8 cellular contexts compared by ENCODE assay signal in genomic region chr1:204465469-204466415, GRCh38. TPM values are rescaled to one million over a fixed set of nuclear protein-coding genes. Genes with fewer than 3 reads are reported as not detected.
DNase-seq lines count a peak whose midpoint lies in the region; ATAC-seq, FAIRE-seq and TF ChIP-seq lines count a peak whose summit lies in the region.

No MANE protein-coding gene starts in this region.

- peak overlapping the region; percentile 84 to 95 (median 92) for H3K27ac ChIP-seq in BLaER1 treated with 17β-estradiol and CSF1 and Interleukin-3, amounts not matched to agents 10 nM and 100 nM
- no peak overlapping the region for H3K27ac ChIP-seq in astrocyte (ENCODE audit: low read depth, low read length)
- H3K27ac ChIP-seq in trophoblast cell (ENCODE audit: low read depth, low read length): peak overlapping the region; percentile 4

- H3K27ac Mint-ChIP-seq in astrocyte (ENCODE audit: unreplicated experiment): no peak overlapping the region

- H3K79me1 ChIP-seq in trophoblast cell (ENCODE audit: low read length): no peaks in the 10 kb centered on the region

- peaks cover 89 to 96% (median 95%) of the 10 kb centered on the region in 10 experiments for H3K4me1 ChIP-seq in BLaER1 treated with 17β-estradiol and CSF1 and Interleukin-3, amounts not matched to agents 10 nM and 100 nM
- peaks cover 3% of the 10 kb centered on the region for H3K4me1 ChIP-seq in astrocyte (ENCODE audit: insufficient read depth, low read length)
- H3K4me1 ChIP-seq in trophoblast cell (ENCODE audit: control insufficient read depth in 1 of 2, insufficient read depth in 2 of 2, low read length in 2 of 2): peaks cover 15% of the 10 kb centered on the region in 2 experiments

- no peak overlapping the region for H3K4ac ChIP-seq in trophoblast cell (ENCODE audit: low read depth, low read length)

- H3K14ac ChIP-seq in trophoblast cell (ENCODE audit: low read length): no peak overlapping the region

- peak overlapping the region; percentile 9 for H2BK120ac ChIP-seq in trophoblast cell (ENCODE audit: insufficient read depth, low read length, poor library complexity)

- no peak overlapping the region for H3K18ac ChIP-seq in trophoblast cell (ENCODE audit: low read length)

- no CpG with 5 or more reads among the region's 19 CpGs for WGBS in trophoblast cell (ENCODE audit: extremely low coverage, insufficient coverage, insufficient read length)

- H2AFZ ChIP-seq in astrocyte (ENCODE audit: low read depth, low read length) (no peak overlapping the region), trophoblast cell (ENCODE audit: insufficient read depth, low read length, poor library complexity) (no peak overlapping the region)

- DNase-seq in GM19240 (ENCODE audit: insufficient read length, low spot score): peak; percentile 63
- DNase-seq in astrocyte (ENCODE audit: low read depth): peak; percentile 7
- DNase-seq in trophoblast cell: peak; percentile 27 to 75
- DNase-seq in stimulated activated CD4-positive, alpha-beta T cell treated with anti-CD3 and anti-CD28 coated beads, Interleukin-1b, Interleukin-23, amount 100 ng/mL, for 48 hours: no peak
- no peak for DNase-seq in hippocampal formation (lab: John Stamatoyannopoulos, UW)
- DNase-seq in globus pallidus (ENCODE audit: low spot score): no peak

- H3K4me1 Mint-ChIP-seq in astrocyte (ENCODE audit: low read depth, unreplicated experiment): peaks cover 13% of the 10 kb centered on the region

- peak overlapping the region; percentile 78 to 99 (median 93) for H3K4me2 ChIP-seq in BLaER1 treated with 17β-estradiol and CSF1 and Interleukin-3, amounts not matched to agents 10 nM and 100 nM
- no peak overlapping the region for H3K4me2 ChIP-seq in astrocyte (ENCODE audit: low read length)
- H3K4me2 ChIP-seq in trophoblast cell (ENCODE audit: low read length): peak overlapping the region; percentile 10

- H3K79me2 ChIP-seq in astrocyte (ENCODE audit: insufficient read depth, low read length) (no peaks in the 10 kb centered on the region), trophoblast cell (ENCODE audit: control insufficient read depth, insufficient read depth, low read length, poor library complexity) (no peaks in the 10 kb centered on the region)

- H3K4me3 ChIP-seq in BLaER1 treated with 17β-estradiol and CSF1 and Interleukin-3, amounts not matched to agents 10 nM and 100 nM: peak overlapping the region in 8 of 10 experiments; percentile 3 to 51 (median 22); a peak in 10 of 20 replicates
- H3K4me3 ChIP-seq in astrocyte (ENCODE audit: insufficient read depth, low read depth, low read length) (no peak overlapping the region), trophoblast cell (ENCODE audit: low read depth, low read length) (no peak overlapping the region)

- no peak overlapping the region for H2AK5ac ChIP-seq in trophoblast cell (ENCODE audit: low read length)

- no peaks in the 10 kb centered on the region for H3K27me3 Mint-ChIP-seq in astrocyte (ENCODE audit: low read depth, unreplicated experiment)

- no peak for TF ChIP-seq CTCF in astrocyte (IDR thresholded peaks at IDR 0.05; ENCODE audit: insufficient read depth, low read depth, low read length)

- no peak overlapping the region for H2BK5ac ChIP-seq in trophoblast cell (ENCODE audit: low read depth, low read length, poor library complexity)

- peaks cover 16 to 65% (median 35%) of the 10 kb centered on the region in 11 experiments for H3K36me3 ChIP-seq in BLaER1 treated with 17β-estradiol and CSF1 and Interleukin-3, amounts not matched to agents 10 nM and 100 nM
- H3K36me3 ChIP-seq in astrocyte (ENCODE audit: insufficient read depth, low read length) (no peaks in the 10 kb centered on the region), trophoblast cell (ENCODE audit: control insufficient read depth in 1 of 2, insufficient read depth in 2 of 2, low read length in 2 of 2) (peaks cover 17 to 31% of the 10 kb centered on the region in 2 experiments)

- no peaks in the 10 kb centered on the region for H3K27me3 ChIP-seq in BLaER1 treated with 17β-estradiol and CSF1 and Interleukin-3, amounts not matched to agents 10 nM and 100 nM
- peaks cover 3% of the 10 kb centered on the region for H3K27me3 ChIP-seq in astrocyte (ENCODE audit: insufficient read depth, low read length)
- H3K27me3 ChIP-seq in trophoblast cell (ENCODE audit: insufficient read depth, low read length): no peaks in the 10 kb centered on the region

- FAIRE-seq in astrocyte (lab: Jason Lieb, UNC): no peak

- ATAC-seq in HG03280 (IDR thresholded peaks at IDR 0.05; ENCODE audit: unreplicated experiment): peak; percentile 71

- no peak overlapping the region for H4K8ac ChIP-seq in trophoblast cell (ENCODE audit: low read depth, low read length)

- H3K4me3 Mint-ChIP-seq in astrocyte (ENCODE audit: unreplicated experiment): no peak overlapping the region

- peaks cover 0 to 37% (median 0%) of the 10 kb centered on the region in 11 experiments; a peak in 5 of 22 replicates for H4K20me1 ChIP-seq in BLaER1 treated with 17β-estradiol and CSF1 and Interleukin-3, amounts not matched to agents 10 nM and 100 nM
- peaks cover 3% of the 10 kb centered on the region for H4K20me1 ChIP-seq in astrocyte (ENCODE audit: insufficient read depth, low read length)

- H3K9ac ChIP-seq in BLaER1 treated with 17β-estradiol and CSF1 and Interleukin-3, amounts not matched to agents 10 nM and 100 nM: peak overlapping the region; percentile 69 to 80 (median 76); a peak in 21 of 22 replicates
- H3K9ac ChIP-seq in astrocyte (ENCODE audit: low read length) (no peak overlapping the region), trophoblast cell (ENCODE audit: low read length) (no peak overlapping the region)

- H3K9me3 Mint-ChIP-seq in astrocyte (ENCODE audit: unreplicated experiment): no peaks in the 10 kb centered on the region

- H3K36me3 Mint-ChIP-seq in astrocyte (ENCODE audit: low read depth, unreplicated experiment): peaks cover 35% of the 10 kb centered on the region

- no peak overlapping the region for H2BK12ac ChIP-seq in trophoblast cell (ENCODE audit: low read length)

- no peaks in the 10 kb centered on the region; a peak in 1 of 22 replicates for H3K9me3 ChIP-seq in BLaER1 treated with 17β-estradiol and CSF1 and Interleukin-3, amounts not matched to agents 10 nM and 100 nM (replicated peaks in 1 of 11)
- H3K9me3 ChIP-seq in astrocyte (ENCODE audit: insufficient read depth, low read depth, low read length) (no peaks in the 10 kb centered on the region), trophoblast cell (ENCODE audit: insufficient read depth, low read depth, low read length) (no peaks in the 10 kb centered on the region)

- H4K91ac ChIP-seq in trophoblast cell (ENCODE audit: low read depth, low read length): peak overlapping the region; percentile 8

- no peak overlapping the region for H4K12ac ChIP-seq in trophoblast cell (ENCODE audit: low read depth, low read length)

- H3K23ac ChIP-seq in trophoblast cell (ENCODE audit: low read length): no peak overlapping the region

RNA-seq across cellular contexts. Expression of gene PIK3C2B, which starts 28.9 kb away (rescaled TPM):
- 17.9 and 19.3 TPM in 2 replicates for total RNA-seq in astrocyte
- 18.1 and 20.1 TPM in 2 replicates for polyA plus RNA-seq in trophoblast cell (2013)

RNA-seq across cellular contexts. Expression of gene MDM4, which starts 50.5 kb away (rescaled TPM):
- total RNA-seq in astrocyte: 38.5 and 41.1 TPM in 2 replicates
- 16.1 and 17.2 TPM in 2 replicates for polyA plus RNA-seq in trophoblast cell (2013)

RNA-seq across cellular contexts. Expression of gene PPP1R15B, which starts 54.1 kb away (rescaled TPM):
- 38.8 and 40.0 TPM in 2 replicates for total RNA-seq in astrocyte
- polyA plus RNA-seq in trophoblast cell (2013): 39.2 and 41.5 TPM in 2 replicates

Comparison
In these comparisons a context has a peak if more than half of its experiments do, and no peak if none do; other contexts are left out.
1. H3K4me3 ChIP-seq: peak in BLaER1 treated with 17β-estradiol and CSF1 and Interleukin-3, amounts not matched to agents 10 nM and 100 nM (8 of 10); none in astrocyte (single experiment) and trophoblast cell (single experiment).
2. H3K9ac ChIP-seq: peak in BLaER1 treated with 17β-estradiol and CSF1 and Interleukin-3, amounts not matched to agents 10 nM and 100 nM (11 of 11); none in astrocyte (single experiment) and trophoblast cell (single experiment).
3. DNase-seq: peak in GM19240 (single experiment), astrocyte (single experiment) and trophoblast cell (2 of 2); none in stimulated activated CD4-positive, alpha-beta T cell treated with anti-CD3 and anti-CD28 coated beads, Interleukin-1b, Interleukin-23, amount 100 ng/mL, for 48 hours (single experiment), hippocampal formation (0 of 2) and globus pallidus (single experiment).